ENCODE assay signal across 2 cellular contexts in the genomic region with DNA sequence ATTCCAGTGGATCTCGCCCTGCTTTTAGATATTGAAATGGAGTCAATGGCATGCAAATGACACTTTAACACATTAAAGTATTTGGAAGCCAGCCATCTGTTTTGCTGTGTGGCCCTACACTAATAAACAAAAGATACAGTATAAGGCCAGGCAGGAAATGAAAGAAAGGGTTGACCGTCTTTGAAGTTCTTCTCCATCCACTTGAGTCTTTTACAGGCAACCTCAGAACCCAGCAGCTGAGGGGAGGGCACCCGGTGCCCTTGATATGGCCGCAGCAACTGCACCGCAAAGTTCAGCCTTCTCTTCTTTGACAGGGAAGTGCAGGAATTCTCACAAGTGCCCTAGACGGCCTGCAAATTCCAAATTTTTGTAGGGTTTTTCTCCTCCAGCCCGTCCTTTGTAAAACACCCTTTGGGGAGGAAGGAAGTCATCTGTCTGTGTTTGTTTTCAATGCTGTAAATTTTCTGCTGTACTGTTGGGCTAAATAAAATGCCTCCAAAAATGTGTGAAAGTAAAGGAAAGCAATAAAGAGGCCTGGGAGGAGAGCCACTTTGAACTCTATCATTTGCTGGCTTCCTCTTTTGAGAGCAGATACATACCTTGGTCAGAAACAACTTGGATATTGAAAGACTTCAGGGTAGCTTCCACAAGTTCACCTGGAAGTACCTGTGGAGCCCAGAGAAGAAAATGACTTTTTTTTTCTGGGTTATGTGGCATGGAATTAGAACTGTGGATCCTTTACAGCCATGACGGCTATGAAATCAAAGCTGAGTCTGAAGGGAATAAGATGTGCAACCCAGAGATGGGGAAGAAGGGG.
TF ChIP-seq lines count a peak whose summit lies in the region.

No MANE protein-coding gene starts in this region.

TF ChIP-seq in GM23338, 12 proteins besides CTCF, POLR2A, EP300 and RAD21 (continued from another document and continues in another):
- TF ChIP-seq, protein P1, sequence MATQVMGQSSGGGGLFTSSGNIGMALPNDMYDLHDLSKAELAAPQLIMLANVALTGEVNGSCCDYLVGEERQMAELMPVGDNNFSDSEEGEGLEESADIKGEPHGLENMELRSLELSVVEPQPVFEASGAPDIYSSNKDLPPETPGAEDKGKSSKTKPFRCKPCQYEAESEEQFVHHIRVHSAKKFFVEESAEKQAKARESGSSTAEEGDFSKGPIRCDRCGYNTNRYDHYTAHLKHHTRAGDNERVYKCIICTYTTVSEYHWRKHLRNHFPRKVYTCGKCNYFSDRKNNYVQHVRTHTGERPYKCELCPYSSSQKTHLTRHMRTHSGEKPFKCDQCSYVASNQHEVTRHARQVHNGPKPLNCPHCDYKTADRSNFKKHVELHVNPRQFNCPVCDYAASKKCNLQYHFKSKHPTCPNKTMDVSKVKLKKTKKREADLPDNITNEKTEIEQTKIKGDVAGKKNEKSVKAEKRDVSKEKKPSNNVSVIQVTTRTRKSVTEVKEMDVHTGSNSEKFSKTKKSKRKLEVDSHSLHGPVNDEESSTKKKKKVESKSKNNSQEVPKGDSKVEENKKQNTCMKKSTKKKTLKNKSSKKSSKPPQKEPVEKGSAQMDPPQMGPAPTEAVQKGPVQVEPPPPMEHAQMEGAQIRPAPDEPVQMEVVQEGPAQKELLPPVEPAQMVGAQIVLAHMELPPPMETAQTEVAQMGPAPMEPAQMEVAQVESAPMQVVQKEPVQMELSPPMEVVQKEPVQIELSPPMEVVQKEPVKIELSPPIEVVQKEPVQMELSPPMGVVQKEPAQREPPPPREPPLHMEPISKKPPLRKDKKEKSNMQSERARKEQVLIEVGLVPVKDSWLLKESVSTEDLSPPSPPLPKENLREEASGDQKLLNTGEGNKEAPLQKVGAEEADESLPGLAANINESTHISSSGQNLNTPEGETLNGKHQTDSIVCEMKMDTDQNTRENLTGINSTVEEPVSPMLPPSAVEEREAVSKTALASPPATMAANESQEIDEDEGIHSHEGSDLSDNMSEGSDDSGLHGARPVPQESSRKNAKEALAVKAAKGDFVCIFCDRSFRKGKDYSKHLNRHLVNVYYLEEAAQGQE (IDR thresholded peaks at IDR 0.05; ENCODE audit: unreplicated experiment): no peak
- peak; percentile 88 for TF ChIP-seq NANOG (IDR thresholded peaks at IDR 0.05; ENCODE audit: borderline replicate concordance)
- TF ChIP-seq EZH2phosphoT487 (IDR thresholded peaks at IDR 0.05; ENCODE audit: unreplicated experiment): peak; percentile 75
- no peak for TF ChIP-seq STAT1 (IDR thresholded peaks at IDR 0.05; ENCODE audit: unreplicated experiment)
- no peak for TF ChIP-seq ZNF331 (CRISPR knock-in tag; IDR thresholded peaks at IDR 0.05; ENCODE audit: low read depth)
- TF ChIP-seq, protein P2, sequence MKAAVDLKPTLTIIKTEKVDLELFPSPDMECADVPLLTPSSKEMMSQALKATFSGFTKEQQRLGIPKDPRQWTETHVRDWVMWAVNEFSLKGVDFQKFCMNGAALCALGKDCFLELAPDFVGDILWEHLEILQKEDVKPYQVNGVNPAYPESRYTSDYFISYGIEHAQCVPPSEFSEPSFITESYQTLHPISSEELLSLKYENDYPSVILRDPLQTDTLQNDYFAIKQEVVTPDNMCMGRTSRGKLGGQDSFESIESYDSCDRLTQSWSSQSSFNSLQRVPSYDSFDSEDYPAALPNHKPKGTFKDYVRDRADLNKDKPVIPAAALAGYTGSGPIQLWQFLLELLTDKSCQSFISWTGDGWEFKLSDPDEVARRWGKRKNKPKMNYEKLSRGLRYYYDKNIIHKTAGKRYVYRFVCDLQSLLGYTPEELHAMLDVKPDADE (IDR thresholded peaks at IDR 0.05): peak; percentile 74
- TF ChIP-seq, protein P3, sequence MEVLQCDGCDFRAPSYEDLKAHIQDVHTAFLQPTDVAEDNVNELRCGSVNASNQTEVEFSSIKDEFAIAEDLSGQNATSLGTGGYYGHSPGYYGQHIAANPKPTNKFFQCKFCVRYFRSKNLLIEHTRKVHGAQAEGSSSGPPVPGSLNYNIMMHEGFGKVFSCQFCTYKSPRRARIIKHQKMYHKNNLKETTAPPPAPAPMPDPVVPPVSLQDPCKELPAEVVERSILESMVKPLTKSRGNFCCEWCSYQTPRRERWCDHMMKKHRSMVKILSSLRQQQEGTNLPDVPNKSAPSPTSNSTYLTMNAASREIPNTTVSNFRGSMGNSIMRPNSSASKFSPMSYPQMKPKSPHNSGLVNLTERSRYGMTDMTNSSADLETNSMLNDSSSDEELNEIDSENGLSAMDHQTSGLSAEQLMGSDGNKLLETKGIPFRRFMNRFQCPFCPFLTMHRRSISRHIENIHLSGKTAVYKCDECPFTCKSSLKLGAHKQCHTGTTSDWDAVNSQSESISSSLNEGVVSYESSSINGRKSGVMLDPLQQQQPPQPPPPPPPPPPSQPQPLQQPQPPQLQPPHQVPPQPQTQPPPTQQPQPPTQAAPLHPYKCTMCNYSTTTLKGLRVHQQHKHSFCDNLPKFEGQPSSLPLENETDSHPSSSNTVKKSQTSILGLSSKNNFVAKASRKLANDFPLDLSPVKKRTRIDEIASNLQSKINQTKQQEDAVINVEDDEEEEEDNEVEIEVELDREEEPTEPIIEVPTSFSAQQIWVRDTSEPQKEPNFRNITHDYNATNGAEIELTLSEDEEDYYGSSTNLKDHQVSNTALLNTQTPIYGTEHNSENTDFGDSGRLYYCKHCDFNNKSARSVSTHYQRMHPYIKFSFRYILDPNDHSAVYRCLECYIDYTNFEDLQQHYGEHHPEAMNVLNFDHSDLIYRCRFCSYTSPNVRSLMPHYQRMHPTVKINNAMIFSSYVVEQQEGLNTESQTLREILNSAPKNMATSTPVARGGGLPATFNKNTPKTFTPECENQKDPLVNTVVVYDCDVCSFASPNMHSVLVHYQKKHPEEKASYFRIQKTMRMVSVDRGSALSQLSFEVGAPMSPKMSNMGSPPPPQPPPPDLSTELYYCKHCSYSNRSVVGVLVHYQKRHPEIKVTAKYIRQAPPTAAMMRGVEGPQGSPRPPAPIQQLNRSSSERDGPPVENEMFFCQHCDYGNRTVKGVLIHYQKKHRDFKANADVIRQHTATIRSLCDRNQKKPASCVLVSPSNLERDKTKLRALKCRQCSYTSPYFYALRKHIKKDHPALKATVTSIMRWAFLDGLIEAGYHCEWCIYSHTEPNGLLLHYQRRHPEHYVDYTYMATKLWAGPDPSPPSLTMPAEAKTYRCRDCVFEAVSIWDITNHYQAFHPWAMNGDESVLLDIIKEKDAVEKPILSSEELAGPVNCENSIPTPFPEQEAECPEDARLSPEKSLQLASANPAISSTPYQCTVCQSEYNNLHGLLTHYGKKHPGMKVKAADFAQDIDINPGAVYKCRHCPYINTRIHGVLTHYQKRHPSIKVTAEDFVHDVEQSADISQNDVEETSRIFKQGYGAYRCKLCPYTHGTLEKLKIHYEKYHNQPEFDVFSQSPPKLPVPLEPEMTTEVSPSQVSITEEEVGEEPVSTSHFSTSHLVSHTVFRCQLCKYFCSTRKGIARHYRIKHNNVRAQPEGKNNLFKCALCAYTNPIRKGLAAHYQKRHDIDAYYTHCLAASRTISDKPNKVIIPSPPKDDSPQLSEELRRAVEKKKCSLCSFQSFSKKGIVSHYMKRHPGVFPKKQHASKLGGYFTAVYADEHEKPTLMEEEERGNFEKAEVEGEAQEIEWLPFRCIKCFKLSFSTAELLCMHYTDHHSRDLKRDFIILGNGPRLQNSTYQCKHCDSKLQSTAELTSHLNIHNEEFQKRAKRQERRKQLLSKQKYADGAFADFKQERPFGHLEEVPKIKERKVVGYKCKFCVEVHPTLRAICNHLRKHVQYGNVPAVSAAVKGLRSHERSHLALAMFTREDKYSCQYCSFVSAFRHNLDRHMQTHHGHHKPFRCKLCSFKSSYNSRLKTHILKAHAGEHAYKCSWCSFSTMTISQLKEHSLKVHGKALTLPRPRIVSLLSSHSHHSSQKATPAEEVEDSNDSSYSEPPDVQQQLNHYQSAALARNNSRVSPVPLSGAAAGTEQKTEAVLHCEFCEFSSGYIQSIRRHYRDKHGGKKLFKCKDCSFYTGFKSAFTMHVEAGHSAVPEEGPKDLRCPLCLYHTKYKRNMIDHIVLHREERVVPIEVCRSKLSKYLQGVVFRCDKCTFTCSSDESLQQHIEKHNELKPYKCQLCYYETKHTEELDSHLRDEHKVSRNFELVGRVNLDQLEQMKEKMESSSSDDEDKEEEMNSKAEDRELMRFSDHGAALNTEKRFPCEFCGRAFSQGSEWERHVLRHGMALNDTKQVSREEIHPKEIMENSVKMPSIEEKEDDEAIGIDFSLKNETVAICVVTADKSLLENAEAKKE (CRISPR knock-in tag; IDR thresholded peaks at IDR 0.05): no peak

TF ChIP-seq in WTC11, 78 proteins besides CTCF, POLR2A, EP300 and RAD21:
- TF ChIP-seq, protein P4, sequence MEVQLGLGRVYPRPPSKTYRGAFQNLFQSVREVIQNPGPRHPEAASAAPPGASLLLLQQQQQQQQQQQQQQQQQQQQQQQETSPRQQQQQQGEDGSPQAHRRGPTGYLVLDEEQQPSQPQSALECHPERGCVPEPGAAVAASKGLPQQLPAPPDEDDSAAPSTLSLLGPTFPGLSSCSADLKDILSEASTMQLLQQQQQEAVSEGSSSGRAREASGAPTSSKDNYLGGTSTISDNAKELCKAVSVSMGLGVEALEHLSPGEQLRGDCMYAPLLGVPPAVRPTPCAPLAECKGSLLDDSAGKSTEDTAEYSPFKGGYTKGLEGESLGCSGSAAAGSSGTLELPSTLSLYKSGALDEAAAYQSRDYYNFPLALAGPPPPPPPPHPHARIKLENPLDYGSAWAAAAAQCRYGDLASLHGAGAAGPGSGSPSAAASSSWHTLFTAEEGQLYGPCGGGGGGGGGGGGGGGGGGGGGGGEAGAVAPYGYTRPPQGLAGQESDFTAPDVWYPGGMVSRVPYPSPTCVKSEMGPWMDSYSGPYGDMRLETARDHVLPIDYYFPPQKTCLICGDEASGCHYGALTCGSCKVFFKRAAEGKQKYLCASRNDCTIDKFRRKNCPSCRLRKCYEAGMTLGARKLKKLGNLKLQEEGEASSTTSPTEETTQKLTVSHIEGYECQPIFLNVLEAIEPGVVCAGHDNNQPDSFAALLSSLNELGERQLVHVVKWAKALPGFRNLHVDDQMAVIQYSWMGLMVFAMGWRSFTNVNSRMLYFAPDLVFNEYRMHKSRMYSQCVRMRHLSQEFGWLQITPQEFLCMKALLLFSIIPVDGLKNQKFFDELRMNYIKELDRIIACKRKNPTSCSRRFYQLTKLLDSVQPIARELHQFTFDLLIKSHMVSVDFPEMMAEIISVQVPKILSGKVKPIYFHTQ (CRISPR knock-in tag; IDR thresholded peaks at IDR 0.05): no peak
- TF ChIP-seq, protein P5, sequence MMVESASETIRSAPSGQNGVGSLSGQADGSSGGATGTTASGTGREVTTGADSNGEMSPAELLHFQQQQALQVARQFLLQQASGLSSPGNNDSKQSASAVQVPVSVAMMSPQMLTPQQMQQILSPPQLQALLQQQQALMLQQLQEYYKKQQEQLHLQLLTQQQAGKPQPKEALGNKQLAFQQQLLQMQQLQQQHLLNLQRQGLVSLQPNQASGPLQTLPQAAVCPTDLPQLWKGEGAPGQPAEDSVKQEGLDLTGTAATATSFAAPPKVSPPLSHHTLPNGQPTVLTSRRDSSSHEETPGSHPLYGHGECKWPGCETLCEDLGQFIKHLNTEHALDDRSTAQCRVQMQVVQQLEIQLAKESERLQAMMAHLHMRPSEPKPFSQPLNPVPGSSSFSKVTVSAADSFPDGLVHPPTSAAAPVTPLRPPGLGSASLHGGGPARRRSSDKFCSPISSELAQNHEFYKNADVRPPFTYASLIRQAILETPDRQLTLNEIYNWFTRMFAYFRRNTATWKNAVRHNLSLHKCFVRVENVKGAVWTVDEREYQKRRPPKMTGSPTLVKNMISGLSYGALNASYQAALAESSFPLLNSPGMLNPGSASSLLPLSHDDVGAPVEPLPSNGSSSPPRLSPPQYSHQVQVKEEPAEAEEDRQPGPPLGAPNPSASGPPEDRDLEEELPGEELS (CRISPR knock-in tag; IDR thresholded peaks at IDR 0.05): no peak
- TF ChIP-seq JAZF1 (CRISPR knock-in tag; IDR thresholded peaks at IDR 0.05) (no peak), NR2C2 (CRISPR knock-in tag; IDR thresholded peaks at IDR 0.05) (no peak), ZBTB21 (CRISPR knock-in tag; IDR thresholded peaks at IDR 0.05; ENCODE audit: borderline replicate concordance) (no peak), GRHL2 (CRISPR knock-in tag; IDR thresholded peaks at IDR 0.05; ENCODE audit: insufficient replicate concordance, severe bottlenecking) (no peak), HMGA2 (CRISPR knock-in tag; IDR thresholded peaks at IDR 0.05) (no peak), SMAD4 (CRISPR knock-in tag; IDR thresholded peaks at IDR 0.05) (no peak), ESRRA (CRISPR knock-in tag; IDR thresholded peaks at IDR 0.05; ENCODE audit: borderline replicate concordance) (no peak)
- TF ChIP-seq, protein P6, sequence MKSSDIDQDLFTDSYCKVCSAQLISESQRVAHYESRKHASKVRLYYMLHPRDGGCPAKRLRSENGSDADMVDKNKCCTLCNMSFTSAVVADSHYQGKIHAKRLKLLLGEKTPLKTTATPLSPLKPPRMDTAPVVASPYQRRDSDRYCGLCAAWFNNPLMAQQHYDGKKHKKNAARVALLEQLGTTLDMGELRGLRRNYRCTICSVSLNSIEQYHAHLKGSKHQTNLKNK (CRISPR knock-in tag; IDR thresholded peaks at IDR 0.05): no peak
TF ChIP-seq in WTC11: peak in this region for 0.
